8 cellular contexts compared by ENCODE assay signal in genomic region chrX:45621356-45622041, GRCh38.
DNase-seq lines count a peak whose midpoint lies in the region; ATAC-seq and TF ChIP-seq lines count a peak whose summit lies in the region.
"Had no signal": no experiment of that assay in that cellular context is flagged by ENCODE, and none has a peak within 500 bp of the region (broad histone marks: within the 10 kb centered on the region; RNA-seq: fewer than 3 reads in every experiment).

No MANE protein-coding gene starts in this region.

- H3K79me2 ChIP-seq in smooth muscle cell (ENCODE audit: low read depth), result no peaks in the 10 kb centered on the region

- no peaks in the 10 kb centered on the region for H3K36me3 ChIP-seq in smooth muscle cell (ENCODE audit: low read depth)

- no peaks in the 10 kb centered on the region for H3K4me1 ChIP-seq in smooth muscle cell (ENCODE audit: low read depth)

- H3F3A ChIP-seq in smooth muscle cell (ENCODE audit: low read depth), result no peaks in the 10 kb centered on the region

- H3K4me3 ChIP-seq in cardiac fibroblast (replicated peaks in 1 of 2; ENCODE audit: low read depth in 2 of 2, low read length in 2 of 2) (no peak overlapping the region), smooth muscle cell (no peak overlapping the region)

- H3K9me3 ChIP-seq in smooth muscle cell (replicated peaks; ENCODE audit: low read depth), result peaks cover 8% of the 10 kb centered on the region

- H3K27ac ChIP-seq in smooth muscle cell (ENCODE audit: low read depth), result peak overlapping the region; percentile 77

- no peak overlapping the region for H2AFZ ChIP-seq in smooth muscle cell (ENCODE audit: low read depth)

- TF ChIP-seq CTCF in cardiac fibroblast (IDR thresholded peaks at IDR 0.05; ENCODE audit: low read depth, low read length), result no peak
- TF ChIP-seq CTCF in smooth muscle cell (IDR thresholded peaks at IDR 0.05; ENCODE audit: borderline replicate concordance, insufficient read depth, poor library complexity, severe bottlenecking), result no peak

- H3K9ac ChIP-seq in smooth muscle cell (ENCODE audit: low read depth), result no peak overlapping the region

- H3K4me2 ChIP-seq in smooth muscle cell, result no peak overlapping the region

- H3K27me3 ChIP-seq in smooth muscle cell (ENCODE audit: low read depth), result no peaks in the 10 kb centered on the region

- ATAC-seq in GM18502 (IDR thresholded peaks at IDR 0.05; ENCODE audit: poor library complexity, unreplicated experiment) (peak; percentile 83), HG03432 (IDR thresholded peaks at IDR 0.05; ENCODE audit: unreplicated experiment) (peak; percentile 75)

- no peaks in the 10 kb centered on the region for H4K20me1 ChIP-seq in smooth muscle cell (ENCODE audit: low read depth)

- WGBS in smooth muscle cell (ENCODE audit: low lambda C conversion rate), result 54% methylated on average over 7 of the region's 7 CpGs

- intact Hi-C loops in cardiac septum (cut with DNase I), result no loop called here

- DNase-seq in cardiac fibroblast (ENCODE audit: low read depth in 2 of 2) (peak; percentile 56 to 84), smooth muscle cell (lab: John Stamatoyannopoulos, UW; ENCODE audit: unreplicated experiment) (no peak), NCI-H1694 (lab: John Stamatoyannopoulos, UW) (no peak), cardiac septum (ENCODE audit: low spot score) (no peak)
- DNase-seq in activated effector memory CD4-positive, alpha-beta T cell treated with anti-CD3 and anti-CD28 coated beads, Interleukin-2, amount 50 U/mL, for 16 hours, result no peak
- DNase-seq: NCI-H1048 had no signal

Comparison
In these comparisons a context has a peak if more than half of its experiments do, and no peak if none do; other contexts are left out.
1. DNase-seq: peak in cardiac fibroblast (2 of 2); none in smooth muscle cell (single experiment), NCI-H1694 (single experiment), activated effector memory CD4-positive, alpha-beta T cell treated with anti-CD3 and anti-CD28 coated beads, Interleukin-2, amount 50 U/mL, for 16 hours (single experiment) and cardiac septum (single experiment).